In the genomic region with DNA sequence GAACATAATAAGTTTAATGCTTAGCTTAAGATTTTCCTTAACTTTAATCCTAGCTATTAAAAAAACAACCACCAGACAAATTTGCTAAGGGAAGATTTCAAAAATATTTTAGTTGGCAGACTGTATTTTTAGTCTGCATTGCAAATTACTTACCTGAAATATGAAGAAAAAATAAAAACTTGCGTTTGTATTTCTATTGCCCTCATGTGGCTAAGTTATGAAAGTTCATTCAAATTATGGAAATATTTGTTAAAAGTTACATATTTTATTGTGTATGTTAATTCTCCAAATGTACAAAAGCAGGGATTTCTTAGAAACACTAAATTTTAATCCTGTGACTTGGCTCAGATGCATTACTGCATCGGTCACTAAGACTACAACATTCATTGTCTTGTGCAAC, we compare ENCODE assay signal across 24 cellular contexts. TPM values are rescaled to one million over a fixed set of nuclear protein-coding genes. Genes with fewer than 3 reads are reported as not detected.
DNase-seq lines count a peak whose midpoint lies in the region; ATAC-seq, FAIRE-seq and TF ChIP-seq lines count a peak whose summit lies in the region.
"Had no signal": no experiment of that assay in that cellular context is flagged by ENCODE, and none has a peak within 500 bp of the region (broad histone marks: within the 10 kb centered on the region; RNA-seq: fewer than 3 reads in every experiment).

No MANE protein-coding gene starts in this region.

- intact Hi-C loops in pancreas (cut with DNase I), result no loop called here

- CTCF ChIA-PET in RWPE1 (lab: Yijun Ruan, JAX), result interaction anchor here (0.5 to 3.2 kb wide), 7 partner anchors 48 to 1003 kb away, joined by 3 to 18 read pairs (median 3); no protein-coding TSS in a partner anchor

- H3K27ac ChIP-seq in RWPE1 (no peak overlapping the region), pancreas (no peak overlapping the region)
- H3K27ac ChIP-seq: HL-60, neural progenitor cell, right atrium auricular region, tibial nerve had no signal

- no peaks in the 10 kb centered on the region for H3K9me3 Mint-ChIP-seq in activated naive CD8-positive, alpha-beta T cell (ENCODE audit: low read depth)
- H3K9me3 Mint-ChIP-seq in activated naive CD8-positive, alpha-beta T cell treated with anti-CD3 and anti-CD28 coated beads, Interleukin-2, amount 50 U/mL, for 24 hours, result no peaks in the 10 kb centered on the region
- H3K9me3 Mint-ChIP-seq in type B pancreatic cell, result no peaks in the 10 kb centered on the region
- H3K9me3 Mint-ChIP-seq: activated naive CD8-positive, alpha-beta T cell treated with anti-CD3 and anti-CD28 coated beads, Interleukin-2, amount 10 ng/mL, durations not matched to agents 7 days and 5 days; activated T-cell treated with anti-CD3 and anti-CD28 coated beads, Interleukin-2, amount 50 U/mL, for 72 hours; CD8-positive, alpha-beta memory T cell; central memory CD8-positive, alpha-beta T cell; neural progenitor cell; WTC11 had no signal

- H3K36me3 Mint-ChIP-seq in activated naive CD8-positive, alpha-beta T cell, result peaks cover 7% of the 10 kb centered on the region
- peaks cover 46% of the 10 kb centered on the region for H3K36me3 Mint-ChIP-seq in activated naive CD8-positive, alpha-beta T cell treated with anti-CD3 and anti-CD28 coated beads, Interleukin-2, amount 50 U/mL, for 24 hours (ENCODE audit: low read depth)
- H3K36me3 Mint-ChIP-seq in type B pancreatic cell, result peaks cover 31% of the 10 kb centered on the region

- peaks cover 5% of the 10 kb centered on the region for H3K4me1 Mint-ChIP-seq in activated naive CD8-positive, alpha-beta T cell (ENCODE audit: low read depth)
- peaks cover 14% of the 10 kb centered on the region for H3K4me1 Mint-ChIP-seq in activated naive CD8-positive, alpha-beta T cell treated with anti-CD3 and anti-CD28 coated beads, Interleukin-2, amount 50 U/mL, for 24 hours
- no peaks in the 10 kb centered on the region for H3K4me1 Mint-ChIP-seq in type B pancreatic cell (ENCODE audit: unreplicated experiment)
- H3K4me1 Mint-ChIP-seq: neural progenitor cell, WTC11 had no signal

- no peak overlapping the region for H3K4me3 Mint-ChIP-seq in activated naive CD8-positive, alpha-beta T cell
- H3K4me3 Mint-ChIP-seq in activated naive CD8-positive, alpha-beta T cell treated with anti-CD3 and anti-CD28 coated beads, Interleukin-2, amount 50 U/mL, for 24 hours, result no peak overlapping the region
- no peak overlapping the region for H3K4me3 Mint-ChIP-seq in type B pancreatic cell
- H3K4me3 Mint-ChIP-seq: activated naive CD8-positive, alpha-beta T cell treated with anti-CD3 and anti-CD28 coated beads, Interleukin-2, amount 10 ng/mL, durations not matched to agents 7 days and 5 days; activated T-cell treated with anti-CD3 and anti-CD28 coated beads, Interleukin-2, amount 50 U/mL, for 72 hours; CD8-positive, alpha-beta memory T cell; central memory CD8-positive, alpha-beta T cell; neural progenitor cell; WTC11 had no signal

- H3K27ac Mint-ChIP-seq in activated naive CD8-positive, alpha-beta T cell, result peak overlapping the region; percentile 58
- H3K27ac Mint-ChIP-seq in activated naive CD8-positive, alpha-beta T cell treated with anti-CD3 and anti-CD28 coated beads, Interleukin-2, amount 50 U/mL, for 24 hours, result no peak overlapping the region
- no peak overlapping the region for H3K27ac Mint-ChIP-seq in type B pancreatic cell
- H3K27ac Mint-ChIP-seq: activated naive CD8-positive, alpha-beta T cell treated with anti-CD3 and anti-CD28 coated beads, Interleukin-2, amount 10 ng/mL, durations not matched to agents 7 days and 5 days; neural progenitor cell; WTC11 had no signal

- peak; percentile 25 for TF ChIP-seq CTCF in RWPE1 (conservative IDR thresholded peaks at IDR 0.05; ENCODE audit: low read depth)
- peak; percentile 31 for TF ChIP-seq CTCF in fibroblast of the aortic adventitia (IDR thresholded peaks at IDR 0.05; ENCODE audit: insufficient read depth, low read length)
- TF ChIP-seq CTCF in type B pancreatic cell (conservative IDR thresholded peaks at IDR 0.05), result peak; percentile 55
- no peak for TF ChIP-seq CTCF in pancreas (IDR thresholded peaks at IDR 0.05)

- no peak for ATAC-seq in activated naive CD8-positive, alpha-beta T cell treated with anti-CD3 and anti-CD28 coated beads, Interleukin-2, amount 50 U/mL, for 24 hours
- ATAC-seq in pancreas, result no peak
- no peak for ATAC-seq in HG02571 (IDR thresholded peaks at IDR 0.05; ENCODE audit: unreplicated experiment)
- ATAC-seq: activated T-cell treated with anti-CD3 and anti-CD28 coated beads, Interleukin-2, amount 50 U/mL, for 72 hours; stimulated activated naive CD8-positive, alpha-beta T cell treated with anti-CD3 and anti-CD28 coated beads, Interleukin-15, Interleukin-2, amounts not matched to agents 100 U/mL and 50 U/mL, for 24 hours; WTC11 had no signal

- H3K27me3 Mint-ChIP-seq in activated naive CD8-positive, alpha-beta T cell, result no peaks in the 10 kb centered on the region
- no peaks in the 10 kb centered on the region for H3K27me3 Mint-ChIP-seq in activated naive CD8-positive, alpha-beta T cell treated with anti-CD3 and anti-CD28 coated beads, Interleukin-2, amount 50 U/mL, for 24 hours
- H3K27me3 Mint-ChIP-seq in type B pancreatic cell, result no peaks in the 10 kb centered on the region
- H3K27me3 Mint-ChIP-seq: activated naive CD8-positive, alpha-beta T cell treated with anti-CD3 and anti-CD28 coated beads, Interleukin-2, amount 10 ng/mL, durations not matched to agents 7 days and 5 days; CD8-positive, alpha-beta memory T cell; central memory CD8-positive, alpha-beta T cell had no signal

- 90 to 93% methylated on average over 2 of the region's 2 CpGs for WGBS in pancreas, 2 donors

- no peak overlapping the region for H3K4me3 ChIP-seq in fibroblast of the aortic adventitia (ENCODE audit: low read depth, low read length)
- H3K4me3 ChIP-seq in pancreas, result no peak overlapping the region
- H3K4me3 ChIP-seq: neural progenitor cell, right atrium auricular region, tibial nerve had no signal

- H3K4me1 ChIP-seq in pancreas, result no peaks in the 10 kb centered on the region
- H3K4me1 ChIP-seq: neural progenitor cell, right atrium auricular region, tibial nerve had no signal

- peaks cover 0 to 17% (median 0%) of the 10 kb centered on the region in 3 donors for H3K36me3 ChIP-seq in pancreas

- DNase-seq in activated naive CD8-positive, alpha-beta T cell treated with anti-CD3 and anti-CD28 coated beads, Interleukin-2, amount 50 U/mL, for 24 hours, result no peak
- no peak for DNase-seq in RWPE1 (ENCODE audit: low spot score)
- peak; percentile 18 for DNase-seq in fibroblast of the aortic adventitia (ENCODE audit: low read depth)
- DNase-seq in type B pancreatic cell (ENCODE audit: extremely low spot score, unreplicated experiment), result no peak
- DNase-seq in pancreas, result no peak
- no peak for DNase-seq in ureter (ENCODE audit: low spot score)
- DNase-seq: activated naive CD8-positive, alpha-beta T cell treated with anti-CD3 and anti-CD28 coated beads, Interleukin-2, amount 10 ng/mL, durations not matched to agents 7 days and 5 days; activated T-cell treated with anti-CD3 and anti-CD28 coated beads, Interleukin-2, amount 50 U/mL, for 72 hours; CD8-positive, alpha-beta memory T cell; midbrain; NCI-H1092; NCI-H524; stimulated activated naive CD8-positive, alpha-beta T cell treated with anti-CD3 and anti-CD28 coated beads, Interleukin-15, Interleukin-2, amounts not matched to agents 100 U/mL and 50 U/mL, for 24 hours had no signal

- POLR2A ChIA-PET in RWPE1 (lab: Yijun Ruan, JAX; ENCODE audit: low non-redundant PET), result no interaction called here

- no peaks in the 10 kb centered on the region for H3K9me3 ChIP-seq in pancreas
- H3K9me3 ChIP-seq: right atrium auricular region, tibial nerve had no signal

- FAIRE-seq in pancreas (lab: Jason Lieb, UNC), result no peak
- FAIRE-seq: frontal cortex had no signal

- H3K27me3 ChIP-seq in pancreas, result no peaks in the 10 kb centered on the region
- H3K27me3 ChIP-seq: neural progenitor cell, right atrium auricular region, tibial nerve had no signal

RNA-seq across cellular contexts. Expression of gene GTF2A2, which starts 15.0 kb away (rescaled TPM):
- 16.4 and 38.5 TPM in 2 replicates for total RNA-seq in fibroblast of the aortic adventitia (ENCODE audit: low replicate concordance)
- 109 and 115 TPM in 2 replicates for total RNA-seq in type B pancreatic cell (ENCODE audit: low replicate concordance)
- 10 to 100 TPM; 16.8 to 39.1 (median 32.5) TPM for total RNA-seq in pancreas
- polyA plus RNA-seq in pancreas, result 10 to 100 TPM; 33.5 to 62.5 TPM
- total RNA-seq in ureter, result 84.6 TPM

RNA-seq across cellular contexts. Expression of gene GCNT3, which starts 30.8 kb away (rescaled TPM):
- total RNA-seq in fibroblast of the aortic adventitia (ENCODE audit: low replicate concordance) (0.27 and 0.65 TPM in 2 replicates), type B pancreatic cell (ENCODE audit: low replicate concordance) (19.6 and 32.7 TPM in 2 replicates), pancreas (1 to 10 TPM; 1.2 to 8.6 (median 2.5) TPM), ureter (1.8 TPM)
- 1 to 10 TPM in 1 of 2 donors, under 1 TPM in 1; 0.27 to 2.5 TPM for polyA plus RNA-seq in pancreas
- total RNA-seq: activated naive CD8-positive, alpha-beta T cell treated with anti-CD3 and anti-CD28 coated beads, Interleukin-2, amount 10 ng/mL, durations not matched to agents 7 days and 5 days; activated T-cell treated with anti-CD3 and anti-CD28 coated beads, Interleukin-2, amount 50 U/mL, for 72 hours; CD8-positive, alpha-beta memory T cell; Daoy; right atrium auricular region; T-helper 2 cell treated with Interferon-gamma antibody and Interleukin-4, amounts not matched to agents 100 ng/mL and 5 ng/mL, for 36 hours; tibial nerve had no signal
- polyA plus RNA-seq: CD8-positive, alpha-beta memory T cell had no signal

RNA-seq across cellular contexts. Expression of gene BNIP2, which starts 46.8 kb away (rescaled TPM):
- 107 and 408 TPM in 2 replicates for total RNA-seq in fibroblast of the aortic adventitia (ENCODE audit: low replicate concordance)
- total RNA-seq in type B pancreatic cell (ENCODE audit: low replicate concordance), result 37.6 and 48.9 TPM in 2 replicates
- total RNA-seq in pancreas, result 10 to 100 TPM; 15.7 to 29.4 (median 20.9) TPM
- 10 to 100 TPM; 24.1 to 46.9 TPM for polyA plus RNA-seq in pancreas
- total RNA-seq in ureter, result 103 TPM

Comparison
In these comparisons a context has a peak if more than half of its experiments do, and no peak if none do; other contexts are left out.
1. CTCF ChIP-seq: peak in RWPE1 (single experiment), fibroblast of the aortic adventitia (single experiment) and type B pancreatic cell (single experiment); none in pancreas (0 of 4).